In genomic region chr5:178153530-178154340, GRCh38 we compare ENCODE assay signal across 1 cellular context.
TF ChIP-seq lines count a peak whose summit lies in the region.

TSS of gene NHP2 (minus strand) at chr5:178153885. CDS start at chr5:178153817, 68 bp downstream.

TF ChIP-seq in HepG2, 621 proteins besides CTCF, POLR2A, EP300 and RAD21 (continued from another document and continues in another):
- TF ChIP-seq ZNF609 (CRISPR knock-in tag; IDR thresholded peaks at IDR 0.05; ENCODE audit: borderline replicate concordance) (0 out of 2 replicates have a peak, but pooled peaks have one; percentile 13), ATF4 (CRISPR knock-in tag; IDR thresholded peaks at IDR 0.05) (peak in 1 of 2 experiments; percentile 38; a peak in 1 of 4 replicates), ATF1 (CRISPR knock-in tag; IDR thresholded peaks at IDR 0.05) (peak; percentile 95), TCF12 (IDR thresholded peaks at IDR 0.05) (no peak), TCF12 (CRISPR knock-in tag; IDR thresholded peaks at IDR 0.05) (no peak), ZNF850 (CRISPR knock-in tag; conservative IDR thresholded peaks at IDR 0.05) (no peak), ZHX1 (CRISPR knock-in tag; IDR thresholded peaks at IDR 0.05; ENCODE audit: low read depth) (no peak), YEATS2 (CRISPR knock-in tag; IDR thresholded peaks at IDR 0.05; ENCODE audit: borderline replicate concordance) (peak; percentile 82; the same call in 1 of the 2 replicates), SETDB1 (CRISPR knock-in tag; IDR thresholded peaks at IDR 0.05; ENCODE audit: borderline replicate concordance) (no peak), ZNF589 (CRISPR knock-in tag; conservative IDR thresholded peaks at IDR 0.05) (no peak), ELF4 (CRISPR knock-in tag; IDR thresholded peaks at IDR 0.05; ENCODE audit: borderline replicate concordance) (no peak), ZNF597 (CRISPR knock-in tag; IDR thresholded peaks at IDR 0.05) (no peak), RXRB (CRISPR knock-in tag; IDR thresholded peaks at IDR 0.05; ENCODE audit: borderline replicate concordance) (peak; percentile 28; the same call in 1 of the 2 replicates), CBX5 (CRISPR knock-in tag; IDR thresholded peaks at IDR 0.05; ENCODE audit: borderline replicate concordance) (peak; percentile 34; the same call in 1 of the 2 replicates), ZNF570 (CRISPR knock-in tag; IDR thresholded peaks at IDR 0.05; ENCODE audit: borderline replicate concordance) (no peak), PAX8 (CRISPR knock-in tag; IDR thresholded peaks at IDR 0.05; ENCODE audit: borderline replicate concordance) (no peak), ZNF292 (CRISPR knock-in tag; IDR thresholded peaks at IDR 0.05; ENCODE audit: borderline replicate concordance, low read depth) (no peak), NONO (IDR thresholded peaks at IDR 0.05) (no peak), NONO (CRISPR knock-in tag; conservative IDR thresholded peaks at IDR 0.05) (peak; percentile 57; the same call in 1 of the 2 replicates), KIAA2018 (CRISPR knock-in tag; IDR thresholded peaks at IDR 0.05; ENCODE audit: borderline replicate concordance) (no peak), ZNF687 (CRISPR knock-in tag; IDR thresholded peaks at IDR 0.05) (peak; percentile 85), RFXAP (CRISPR knock-in tag; IDR thresholded peaks at IDR 0.05; ENCODE audit: borderline replicate concordance) (peak; percentile 69; the same call in 1 of the 2 replicates), ZNF501 (CRISPR knock-in tag; IDR thresholded peaks at IDR 0.05) (peak; percentile 56; the same call in 1 of the 2 replicates), TBL1XR1 (IDR thresholded peaks at IDR 0.05; ENCODE audit: borderline replicate concordance, low read length, partially characterized antibody) (no peak), SMC3 (IDR thresholded peaks at IDR 0.05; ENCODE audit: low read length) (no peak), HDAC6 (IDR thresholded peaks at IDR 0.05; ENCODE audit: low read depth, low read length) (no peak), FOXJ3 (CRISPR knock-in tag; IDR thresholded peaks at IDR 0.05; ENCODE audit: borderline replicate concordance) (no peak), ZNF883 (CRISPR knock-in tag; IDR thresholded peaks at IDR 0.05; ENCODE audit: not compliant biosample characterization) (peak; percentile 53), CAMTA2 (CRISPR knock-in tag; IDR thresholded peaks at IDR 0.05; ENCODE audit: borderline replicate concordance) (no peak)
